29 cellular contexts compared by ENCODE assay signal in genomic region chr13:24668511-24668910, GRCh38. TPM values are rescaled to one million over a fixed set of nuclear protein-coding genes. Genes with fewer than 3 reads are reported as not detected.
"Had no signal": no experiment of that assay in that cellular context is flagged by ENCODE, and none has a peak within 500 bp of the region (broad histone marks: within the 10 kb centered on the region; RNA-seq: fewer than 3 reads in every experiment).

No MANE protein-coding gene starts in this region.

- H3K9me3 ChIP-seq: prostate gland, stomach, thyroid gland had no signal

- H3K4me3 ChIP-seq: neural progenitor cell, prostate gland, skin epidermis, stomach, thyroid gland had no signal

- H3K36me3 ChIP-seq: brain microvascular endothelial cell, neural progenitor cell, prostate gland, stomach, thyroid gland had no signal

- H3K27ac ChIP-seq: brain microvascular endothelial cell, neural progenitor cell, prostate gland, stomach, thyroid gland, VCaP had no signal

- H3K4me2 ChIP-seq: neural progenitor cell had no signal

- H3K9me3 Mint-ChIP-seq: activated naive CD4-positive, alpha-beta T cell treated with anti-CD3 and anti-CD28 coated beads, Interleukin-2, amount 10 ng/mL, durations not matched to agents 7 days and 5 days; activated T-cell treated with anti-CD3 and anti-CD28 coated beads, Interleukin-2, amount 50 U/mL, for 24 hours; natural killer cell; neural progenitor cell; stimulated activated naive B cell treated with anti-CD40 and anti-IgM and Interleukin-4, amounts not matched to agents 10 μg/mL and 1 μg/mL and 100 μg/mL, for 72 hours had no signal

- ATAC-seq: natural killer cell; sciatic nerve; stimulated activated naive B cell treated with anti-CD40 and anti-IgM and Interleukin-4, amounts not matched to agents 10 μg/mL and 1 μg/mL and 100 μg/mL, for 72 hours had no signal

- DNase-seq: activated CD4-positive, alpha-beta T cell treated with anti-CD3 and anti-CD28 coated beads for 4 hours; activated CD4-positive, alpha-beta T cell treated with anti-CD3 and anti-CD28 coated beads, Interleukin-2, amount 50 U/mL, for 4 hours; activated gamma-delta T cell; activated naive CD4-positive, alpha-beta T cell treated with anti-CD3 and anti-CD28 coated beads, Interleukin-2, amount 10 ng/mL, durations not matched to agents 7 days and 5 days; activated T-cell treated with anti-CD3 and anti-CD28 coated beads, Interleukin-2, amount 50 U/mL, for 24 hours; amniotic stem cell; brain microvascular endothelial cell; caudate nucleus; hippocampal formation; kidney; mesenchymal stem cell; natural killer cell; retina; stimulated activated CD4-positive, alpha-beta T cell treated with anti-CD3 and anti-CD28 coated beads, Interleukin-4, amount 100 ng/mL, for 24 hours; stimulated activated naive B cell treated with anti-CD40 and anti-IgM and Interleukin-4, amounts not matched to agents 10 μg/mL and 1 μg/mL and 100 μg/mL, for 72 hours; stomach; thyroid gland had no signal

- H3K9ac ChIP-seq: neural progenitor cell had no signal

- H2AFZ ChIP-seq: neural progenitor cell had no signal

- H3K4me3 Mint-ChIP-seq: activated naive CD4-positive, alpha-beta T cell treated with anti-CD3 and anti-CD28 coated beads, Interleukin-2, amount 10 ng/mL, durations not matched to agents 7 days and 5 days; activated T-cell treated with anti-CD3 and anti-CD28 coated beads, Interleukin-2, amount 50 U/mL, for 24 hours; natural killer cell; neural progenitor cell; stimulated activated naive B cell treated with anti-CD40 and anti-IgM and Interleukin-4, amounts not matched to agents 10 μg/mL and 1 μg/mL and 100 μg/mL, for 72 hours had no signal

- H3K4me1 ChIP-seq: prostate gland had no signal

- H3K27me3 ChIP-seq: brain microvascular endothelial cell, neural progenitor cell, stomach, thyroid gland had no signal

- H3K27ac Mint-ChIP-seq: activated naive CD4-positive, alpha-beta T cell treated with anti-CD3 and anti-CD28 coated beads, Interleukin-2, amount 10 ng/mL, durations not matched to agents 7 days and 5 days; activated T-cell treated with anti-CD3 and anti-CD28 coated beads, Interleukin-2, amount 50 U/mL, for 24 hours; neural progenitor cell; stimulated activated naive B cell treated with anti-CD40 and anti-IgM and Interleukin-4, amounts not matched to agents 10 μg/mL and 1 μg/mL and 100 μg/mL, for 72 hours had no signal

- H3K36me3 Mint-ChIP-seq: activated naive CD4-positive, alpha-beta T cell treated with anti-CD3 and anti-CD28 coated beads, Interleukin-2, amount 10 ng/mL, durations not matched to agents 7 days and 5 days; natural killer cell; neural progenitor cell; stimulated activated naive B cell treated with anti-CD40 and anti-IgM and Interleukin-4, amounts not matched to agents 10 μg/mL and 1 μg/mL and 100 μg/mL, for 72 hours had no signal

RNA-seq across cellular contexts. Expression of gene ATP12A, which starts 11.7 kb away (rescaled TPM):
- total RNA-seq: astrocyte, chondrocyte, epithelial cell of proximal tubule, fibroblast of lung, fibroblast of villous mesenchyme, natural killer cell, osteoblast, sciatic nerve, stomach had no signal
- polyA plus RNA-seq: fibroblast of lung, urinary bladder had no signal
